Comparison of ENCODE assay signal across 1 cellular context in the genomic region with DNA sequence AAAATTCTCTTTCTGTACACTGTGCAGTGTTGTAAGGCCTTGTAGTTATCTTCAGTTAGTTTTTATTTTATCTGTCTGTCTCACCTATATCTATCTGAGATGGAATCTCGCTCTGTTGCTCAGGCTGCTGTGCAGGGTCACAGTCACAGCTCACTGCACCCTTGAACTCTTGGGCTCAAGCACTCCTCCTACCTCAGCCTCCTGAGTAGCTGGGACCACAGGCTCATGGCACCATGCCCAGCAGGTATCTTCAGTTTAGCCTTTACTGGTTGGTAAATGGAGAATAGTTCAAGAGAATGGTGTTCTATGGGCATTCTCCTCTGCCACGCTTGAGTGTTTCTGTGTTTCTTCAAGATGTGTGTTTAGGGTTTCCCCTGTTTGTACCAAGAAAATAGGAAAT.
TF ChIP-seq lines count a peak whose summit lies in the region.

No MANE protein-coding gene starts in this region.

TF ChIP-seq in GM23338, 12 proteins besides CTCF, POLR2A, EP300 and RAD21:
- TF ChIP-seq, protein P1, sequence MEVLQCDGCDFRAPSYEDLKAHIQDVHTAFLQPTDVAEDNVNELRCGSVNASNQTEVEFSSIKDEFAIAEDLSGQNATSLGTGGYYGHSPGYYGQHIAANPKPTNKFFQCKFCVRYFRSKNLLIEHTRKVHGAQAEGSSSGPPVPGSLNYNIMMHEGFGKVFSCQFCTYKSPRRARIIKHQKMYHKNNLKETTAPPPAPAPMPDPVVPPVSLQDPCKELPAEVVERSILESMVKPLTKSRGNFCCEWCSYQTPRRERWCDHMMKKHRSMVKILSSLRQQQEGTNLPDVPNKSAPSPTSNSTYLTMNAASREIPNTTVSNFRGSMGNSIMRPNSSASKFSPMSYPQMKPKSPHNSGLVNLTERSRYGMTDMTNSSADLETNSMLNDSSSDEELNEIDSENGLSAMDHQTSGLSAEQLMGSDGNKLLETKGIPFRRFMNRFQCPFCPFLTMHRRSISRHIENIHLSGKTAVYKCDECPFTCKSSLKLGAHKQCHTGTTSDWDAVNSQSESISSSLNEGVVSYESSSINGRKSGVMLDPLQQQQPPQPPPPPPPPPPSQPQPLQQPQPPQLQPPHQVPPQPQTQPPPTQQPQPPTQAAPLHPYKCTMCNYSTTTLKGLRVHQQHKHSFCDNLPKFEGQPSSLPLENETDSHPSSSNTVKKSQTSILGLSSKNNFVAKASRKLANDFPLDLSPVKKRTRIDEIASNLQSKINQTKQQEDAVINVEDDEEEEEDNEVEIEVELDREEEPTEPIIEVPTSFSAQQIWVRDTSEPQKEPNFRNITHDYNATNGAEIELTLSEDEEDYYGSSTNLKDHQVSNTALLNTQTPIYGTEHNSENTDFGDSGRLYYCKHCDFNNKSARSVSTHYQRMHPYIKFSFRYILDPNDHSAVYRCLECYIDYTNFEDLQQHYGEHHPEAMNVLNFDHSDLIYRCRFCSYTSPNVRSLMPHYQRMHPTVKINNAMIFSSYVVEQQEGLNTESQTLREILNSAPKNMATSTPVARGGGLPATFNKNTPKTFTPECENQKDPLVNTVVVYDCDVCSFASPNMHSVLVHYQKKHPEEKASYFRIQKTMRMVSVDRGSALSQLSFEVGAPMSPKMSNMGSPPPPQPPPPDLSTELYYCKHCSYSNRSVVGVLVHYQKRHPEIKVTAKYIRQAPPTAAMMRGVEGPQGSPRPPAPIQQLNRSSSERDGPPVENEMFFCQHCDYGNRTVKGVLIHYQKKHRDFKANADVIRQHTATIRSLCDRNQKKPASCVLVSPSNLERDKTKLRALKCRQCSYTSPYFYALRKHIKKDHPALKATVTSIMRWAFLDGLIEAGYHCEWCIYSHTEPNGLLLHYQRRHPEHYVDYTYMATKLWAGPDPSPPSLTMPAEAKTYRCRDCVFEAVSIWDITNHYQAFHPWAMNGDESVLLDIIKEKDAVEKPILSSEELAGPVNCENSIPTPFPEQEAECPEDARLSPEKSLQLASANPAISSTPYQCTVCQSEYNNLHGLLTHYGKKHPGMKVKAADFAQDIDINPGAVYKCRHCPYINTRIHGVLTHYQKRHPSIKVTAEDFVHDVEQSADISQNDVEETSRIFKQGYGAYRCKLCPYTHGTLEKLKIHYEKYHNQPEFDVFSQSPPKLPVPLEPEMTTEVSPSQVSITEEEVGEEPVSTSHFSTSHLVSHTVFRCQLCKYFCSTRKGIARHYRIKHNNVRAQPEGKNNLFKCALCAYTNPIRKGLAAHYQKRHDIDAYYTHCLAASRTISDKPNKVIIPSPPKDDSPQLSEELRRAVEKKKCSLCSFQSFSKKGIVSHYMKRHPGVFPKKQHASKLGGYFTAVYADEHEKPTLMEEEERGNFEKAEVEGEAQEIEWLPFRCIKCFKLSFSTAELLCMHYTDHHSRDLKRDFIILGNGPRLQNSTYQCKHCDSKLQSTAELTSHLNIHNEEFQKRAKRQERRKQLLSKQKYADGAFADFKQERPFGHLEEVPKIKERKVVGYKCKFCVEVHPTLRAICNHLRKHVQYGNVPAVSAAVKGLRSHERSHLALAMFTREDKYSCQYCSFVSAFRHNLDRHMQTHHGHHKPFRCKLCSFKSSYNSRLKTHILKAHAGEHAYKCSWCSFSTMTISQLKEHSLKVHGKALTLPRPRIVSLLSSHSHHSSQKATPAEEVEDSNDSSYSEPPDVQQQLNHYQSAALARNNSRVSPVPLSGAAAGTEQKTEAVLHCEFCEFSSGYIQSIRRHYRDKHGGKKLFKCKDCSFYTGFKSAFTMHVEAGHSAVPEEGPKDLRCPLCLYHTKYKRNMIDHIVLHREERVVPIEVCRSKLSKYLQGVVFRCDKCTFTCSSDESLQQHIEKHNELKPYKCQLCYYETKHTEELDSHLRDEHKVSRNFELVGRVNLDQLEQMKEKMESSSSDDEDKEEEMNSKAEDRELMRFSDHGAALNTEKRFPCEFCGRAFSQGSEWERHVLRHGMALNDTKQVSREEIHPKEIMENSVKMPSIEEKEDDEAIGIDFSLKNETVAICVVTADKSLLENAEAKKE (CRISPR knock-in tag; IDR thresholded peaks at IDR 0.05), result no peak
- TF ChIP-seq, protein P2, sequence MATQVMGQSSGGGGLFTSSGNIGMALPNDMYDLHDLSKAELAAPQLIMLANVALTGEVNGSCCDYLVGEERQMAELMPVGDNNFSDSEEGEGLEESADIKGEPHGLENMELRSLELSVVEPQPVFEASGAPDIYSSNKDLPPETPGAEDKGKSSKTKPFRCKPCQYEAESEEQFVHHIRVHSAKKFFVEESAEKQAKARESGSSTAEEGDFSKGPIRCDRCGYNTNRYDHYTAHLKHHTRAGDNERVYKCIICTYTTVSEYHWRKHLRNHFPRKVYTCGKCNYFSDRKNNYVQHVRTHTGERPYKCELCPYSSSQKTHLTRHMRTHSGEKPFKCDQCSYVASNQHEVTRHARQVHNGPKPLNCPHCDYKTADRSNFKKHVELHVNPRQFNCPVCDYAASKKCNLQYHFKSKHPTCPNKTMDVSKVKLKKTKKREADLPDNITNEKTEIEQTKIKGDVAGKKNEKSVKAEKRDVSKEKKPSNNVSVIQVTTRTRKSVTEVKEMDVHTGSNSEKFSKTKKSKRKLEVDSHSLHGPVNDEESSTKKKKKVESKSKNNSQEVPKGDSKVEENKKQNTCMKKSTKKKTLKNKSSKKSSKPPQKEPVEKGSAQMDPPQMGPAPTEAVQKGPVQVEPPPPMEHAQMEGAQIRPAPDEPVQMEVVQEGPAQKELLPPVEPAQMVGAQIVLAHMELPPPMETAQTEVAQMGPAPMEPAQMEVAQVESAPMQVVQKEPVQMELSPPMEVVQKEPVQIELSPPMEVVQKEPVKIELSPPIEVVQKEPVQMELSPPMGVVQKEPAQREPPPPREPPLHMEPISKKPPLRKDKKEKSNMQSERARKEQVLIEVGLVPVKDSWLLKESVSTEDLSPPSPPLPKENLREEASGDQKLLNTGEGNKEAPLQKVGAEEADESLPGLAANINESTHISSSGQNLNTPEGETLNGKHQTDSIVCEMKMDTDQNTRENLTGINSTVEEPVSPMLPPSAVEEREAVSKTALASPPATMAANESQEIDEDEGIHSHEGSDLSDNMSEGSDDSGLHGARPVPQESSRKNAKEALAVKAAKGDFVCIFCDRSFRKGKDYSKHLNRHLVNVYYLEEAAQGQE (IDR thresholded peaks at IDR 0.05; ENCODE audit: unreplicated experiment), result no peak
- TF ChIP-seq ZNF114 (CRISPR knock-in tag; IDR thresholded peaks at IDR 0.05) (no peak), CREB1 (CRISPR knock-in tag; IDR thresholded peaks at IDR 0.05; ENCODE audit: low read depth) (no peak), EZH2phosphoT487 (IDR thresholded peaks at IDR 0.05; ENCODE audit: unreplicated experiment) (no peak), NANOG (IDR thresholded peaks at IDR 0.05; ENCODE audit: borderline replicate concordance) (no peak), JUNB (IDR thresholded peaks at IDR 0.05; ENCODE audit: unreplicated experiment) (no peak), STAT1 (IDR thresholded peaks at IDR 0.05; ENCODE audit: unreplicated experiment) (no peak), ZNF331 (CRISPR knock-in tag; IDR thresholded peaks at IDR 0.05; ENCODE audit: low read depth) (no peak), POLR2AphosphoS5 (IDR thresholded peaks at IDR 0.05; ENCODE audit: low read depth) (no peak)
- TF ChIP-seq, protein P3, sequence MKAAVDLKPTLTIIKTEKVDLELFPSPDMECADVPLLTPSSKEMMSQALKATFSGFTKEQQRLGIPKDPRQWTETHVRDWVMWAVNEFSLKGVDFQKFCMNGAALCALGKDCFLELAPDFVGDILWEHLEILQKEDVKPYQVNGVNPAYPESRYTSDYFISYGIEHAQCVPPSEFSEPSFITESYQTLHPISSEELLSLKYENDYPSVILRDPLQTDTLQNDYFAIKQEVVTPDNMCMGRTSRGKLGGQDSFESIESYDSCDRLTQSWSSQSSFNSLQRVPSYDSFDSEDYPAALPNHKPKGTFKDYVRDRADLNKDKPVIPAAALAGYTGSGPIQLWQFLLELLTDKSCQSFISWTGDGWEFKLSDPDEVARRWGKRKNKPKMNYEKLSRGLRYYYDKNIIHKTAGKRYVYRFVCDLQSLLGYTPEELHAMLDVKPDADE (IDR thresholded peaks at IDR 0.05), result no peak
